In the genomic region with DNA sequence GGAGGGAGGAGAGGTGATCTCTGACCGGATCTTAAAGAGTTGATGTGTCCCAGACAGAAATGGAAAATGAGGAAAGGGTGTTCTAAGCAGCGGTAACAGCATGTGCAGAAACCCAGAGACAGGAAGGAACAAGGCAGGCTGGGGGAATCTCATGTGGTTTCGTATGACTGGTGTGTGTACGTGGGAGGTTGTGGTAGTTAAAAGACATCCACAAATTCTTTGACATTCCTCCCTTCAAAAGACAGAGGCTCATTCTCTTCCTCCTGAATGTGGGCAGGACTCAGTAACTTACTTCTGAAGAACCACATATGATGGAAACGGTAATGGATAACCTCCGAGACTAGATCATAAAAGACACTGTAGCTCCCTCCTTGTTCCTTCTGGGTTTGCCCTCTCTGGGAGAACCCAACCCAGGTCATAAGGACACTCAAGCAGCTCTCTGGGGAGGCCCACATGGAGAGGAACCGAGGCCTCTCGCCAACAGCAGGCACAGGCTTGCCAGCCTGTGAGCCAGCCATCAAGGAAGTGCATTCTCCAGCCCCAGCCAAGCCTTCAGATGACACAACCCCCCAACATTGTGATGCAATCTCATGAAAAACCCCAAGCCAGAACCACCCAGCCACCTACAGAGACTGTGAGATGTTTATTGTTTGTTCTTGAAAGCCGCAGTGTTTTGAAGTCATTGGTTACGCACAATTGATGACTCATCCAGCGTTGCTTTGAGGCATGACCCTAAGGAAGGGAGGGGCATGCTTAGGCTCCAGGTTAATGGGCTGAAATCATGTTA, we compare ENCODE assay signal across 10 cellular contexts.
DNase-seq lines count a peak whose midpoint lies in the region; TF ChIP-seq lines count a peak whose summit lies in the region.
"Had no signal": no experiment of that assay in that cellular context is flagged by ENCODE, and none has a peak within 500 bp of the region (broad histone marks: within the 10 kb centered on the region; RNA-seq: fewer than 3 reads in every experiment).

No MANE protein-coding gene starts in this region.

- H3F3A ChIP-seq in smooth muscle cell (ENCODE audit: low read depth), result no peaks in the 10 kb centered on the region

- H3K9me3 ChIP-seq in smooth muscle cell (replicated peaks; ENCODE audit: low read depth), result no peaks in the 10 kb centered on the region
- peaks cover 0 to 5% of the 10 kb centered on the region in 2 donors for H3K9me3 ChIP-seq in right atrium auricular region
- H3K9me3 ChIP-seq: mucosa of descending colon had no signal

- H3K4me3 Mint-ChIP-seq in activated T-cell treated with anti-CD3 and anti-CD28 coated beads, Interleukin-2, amount 50 U/mL, for 24 hours, result no peak overlapping the region

- no peak overlapping the region for H3K9ac ChIP-seq in smooth muscle cell (ENCODE audit: low read depth)
- H3K9ac ChIP-seq: KMS-11 had no signal

- H3K4me3 ChIP-seq in smooth muscle cell (no peak overlapping the region), right atrium auricular region (no peak overlapping the region)
- H3K4me3 ChIP-seq: mucosa of descending colon had no signal

- 71% methylated on average over 11 of the region's 11 CpGs for WGBS in smooth muscle cell (ENCODE audit: low lambda C conversion rate)

- H3K36me3 ChIP-seq in smooth muscle cell (ENCODE audit: low read depth) (no peaks in the 10 kb centered on the region), right atrium auricular region (no peaks in the 10 kb centered on the region)

- H3K79me2 ChIP-seq in smooth muscle cell (ENCODE audit: low read depth), result no peaks in the 10 kb centered on the region

- no peaks in the 10 kb centered on the region for H3K4me1 ChIP-seq in smooth muscle cell (ENCODE audit: low read depth)
- H3K4me1 ChIP-seq in right atrium auricular region, result peaks cover 0 to 8% of the 10 kb centered on the region in 2 donors

- peaks cover 9% of the 10 kb centered on the region for H3K9me3 Mint-ChIP-seq in activated T-cell treated with anti-CD3 and anti-CD28 coated beads, Interleukin-2, amount 50 U/mL, for 24 hours

- H3K27me3 ChIP-seq in smooth muscle cell (ENCODE audit: low read depth) (peaks cover 18% of the 10 kb centered on the region), right atrium auricular region (no peaks in the 10 kb centered on the region)

- no peaks in the 10 kb centered on the region for H4K20me1 ChIP-seq in smooth muscle cell (ENCODE audit: low read depth)

- no peak overlapping the region for H2AFZ ChIP-seq in smooth muscle cell (ENCODE audit: low read depth)

- no peaks in the 10 kb centered on the region for H3K36me3 Mint-ChIP-seq in activated T-cell treated with anti-CD3 and anti-CD28 coated beads, Interleukin-2, amount 50 U/mL, for 24 hours (ENCODE audit: low read depth)

- TF ChIP-seq CTCF in smooth muscle cell (IDR thresholded peaks at IDR 0.05; ENCODE audit: borderline replicate concordance, insufficient read depth, poor library complexity, severe bottlenecking) (no peak), right atrium auricular region (IDR thresholded peaks at IDR 0.05) (no peak)

- H3K27ac Mint-ChIP-seq in activated T-cell treated with anti-CD3 and anti-CD28 coated beads, Interleukin-2, amount 50 U/mL, for 24 hours, result peak overlapping the region; percentile 34

- no peak overlapping the region for H3K4me2 ChIP-seq in smooth muscle cell
- H3K4me2 ChIP-seq: KMS-11 had no signal

- no peak for DNase-seq in activated T-cell treated with anti-CD3 and anti-CD28 coated beads, Interleukin-2, amount 50 U/mL, for 24 hours
- DNase-seq in activated T-cell treated with anti-CD3 and anti-CD28 coated beads, Interleukin-2, amount 50 U/mL, for 1 hour, result no peak
- peak; percentile 13 to 17 for DNase-seq in NOMO-1 (lab: John Stamatoyannopoulos, UW; ENCODE audit: unreplicated experiment in 2 of 2)
- DNase-seq in amniotic epithelial cell (ENCODE audit: low read depth), result peak; percentile 35
- DNase-seq in smooth muscle cell (lab: John Stamatoyannopoulos, UW; ENCODE audit: unreplicated experiment), result no peak
- DNase-seq in SHP77 treated with DMSO at 0.1 percent for 48 hours (lab: John Stamatoyannopoulos, UW), result no peak
- DNase-seq in NCI-H446 treated with DMSO at 0.1 percent for 48 hours (lab: John Stamatoyannopoulos, UW), result no peak
- DNase-seq in right atrium auricular region (ENCODE audit: low spot score), result no peak
- DNase-seq: mucosa of descending colon had no signal

- peak overlapping the region; percentile 46 for H3K27ac ChIP-seq in smooth muscle cell (ENCODE audit: low read depth)
- H3K27ac ChIP-seq in right atrium auricular region, result no peak overlapping the region
- H3K27ac ChIP-seq: KMS-11 had no signal

- H3K4me1 Mint-ChIP-seq in activated T-cell treated with anti-CD3 and anti-CD28 coated beads, Interleukin-2, amount 50 U/mL, for 24 hours (ENCODE audit: low read depth), result peaks cover 13% of the 10 kb centered on the region

- peaks cover 27% of the 10 kb centered on the region for H3K27me3 Mint-ChIP-seq in activated T-cell treated with anti-CD3 and anti-CD28 coated beads, Interleukin-2, amount 50 U/mL, for 24 hours

Comparison
In these comparisons a context has a peak if more than half of its experiments do, and no peak if none do; other contexts are left out.
1. DNase-seq: peak in NOMO-1 (2 of 2) and amniotic epithelial cell (single experiment); none in activated T-cell treated with anti-CD3 and anti-CD28 coated beads, Interleukin-2, amount 50 U/mL, for 24 hours (single experiment), activated T-cell treated with anti-CD3 and anti-CD28 coated beads, Interleukin-2, amount 50 U/mL, for 1 hour (single experiment), smooth muscle cell (single experiment), SHP77 treated with DMSO at 0.1 percent for 48 hours (single experiment), NCI-H446 treated with DMSO at 0.1 percent for 48 hours (single experiment) and right atrium auricular region (single experiment).